11 cellular contexts compared by ENCODE assay signal in genomic region chr5:41871866-41872265, GRCh38. TPM values are rescaled to one million over a fixed set of nuclear protein-coding genes. Genes with fewer than 3 reads are reported as not detected.
DNase-seq lines count a peak whose midpoint lies in the region; FAIRE-seq and TF ChIP-seq lines count a peak whose summit lies in the region.
"Had no signal": no experiment of that assay in that cellular context is flagged by ENCODE, and none has a peak within 500 bp of the region (broad histone marks: within the 10 kb centered on the region; RNA-seq: fewer than 3 reads in every experiment).

No MANE protein-coding gene starts in this region.

- H3K9me3 ChIP-seq in suprapubic skin = no peaks in the 10 kb centered on the region
- H3K9me3 ChIP-seq: vagina had no signal

- peaks cover 18% of the 10 kb centered on the region for H3K36me3 Mint-ChIP-seq in activated CD4-positive, alpha-beta memory T cell treated with anti-CD3 and anti-CD28 coated beads, Interleukin-2, amount 10 ng/mL, durations not matched to agents 7 days and 5 days (ENCODE audit: low read depth)
- H3K36me3 Mint-ChIP-seq: immature natural killer cell had no signal

- H3K4me3 ChIP-seq in suprapubic skin = no peak overlapping the region
- H3K4me3 ChIP-seq: vagina had no signal

- H3K4me1 ChIP-seq in suprapubic skin = peaks cover 47% of the 10 kb centered on the region

- no peak for TF ChIP-seq CTCF in suprapubic skin (IDR thresholded peaks at IDR 0.05)

- peak; percentile 84 for FAIRE-seq in H54 (lab: Jason Lieb, UNC)
- no peak for FAIRE-seq in frontal cortex (lab: Jason Lieb, UNC)

- H3K4me1 Mint-ChIP-seq in activated CD4-positive, alpha-beta memory T cell treated with anti-CD3 and anti-CD28 coated beads, Interleukin-2, amount 10 ng/mL, durations not matched to agents 7 days and 5 days = peaks cover 44% of the 10 kb centered on the region

- 21% methylated on average over 2 of the region's 2 CpGs for WGBS in suprapubic skin

- H3K27ac Mint-ChIP-seq in activated CD4-positive, alpha-beta memory T cell treated with anti-CD3 and anti-CD28 coated beads, Interleukin-2, amount 10 ng/mL, durations not matched to agents 7 days and 5 days = no peak overlapping the region
- H3K27ac Mint-ChIP-seq: dendritic cell treated with granulocyte-macrophage colony-stimulating factor and Interleukin-4, amounts not matched to agents 40 ng/mL and 50 ng/mL, for 4 days had no signal

- no peaks in the 10 kb centered on the region for H3K27me3 ChIP-seq in suprapubic skin
- H3K27me3 ChIP-seq: vagina had no signal

- TF ChIP-seq EP300 in suprapubic skin (IDR thresholded peaks at IDR 0.05) = no peak

- TF ChIP-seq POLR2A in H54 (IDR thresholded peaks at IDR 0.05; ENCODE audit: low read depth, low read length) (no peak), suprapubic skin (IDR thresholded peaks at IDR 0.05) (no peak)

- POLR2A ChIA-PET in activated CD4-positive, alpha-beta memory T cell treated with anti-CD3 and anti-CD28 coated beads, Interleukin-2, amount 10 ng/mL, durations not matched to agents 7 days and 5 days (lab: Charles Lee) = interaction anchor here (3.8 kb wide), 1 partner anchor 33 kb away, joined by 50 read pairs; the partner anchor contains the start of gene RIMOC1

- no peaks in the 10 kb centered on the region for H3K27me3 Mint-ChIP-seq in activated CD4-positive, alpha-beta memory T cell treated with anti-CD3 and anti-CD28 coated beads, Interleukin-2, amount 10 ng/mL, durations not matched to agents 7 days and 5 days

- DNase-seq in H54 (ENCODE audit: insufficient read length, low spot score) = no peak
- peak; percentile 68 for DNase-seq in amniotic stem cell (lab: John Stamatoyannopoulos, UW)
- peak; percentile 16 to 36 for DNase-seq in frontal cortex (ENCODE audit: low spot score in 2 of 2)
- no peak for DNase-seq in suprapubic skin (ENCODE audit: low spot score in 2 of 2)
- DNase-seq in cerebellar nuclear complex (lab: John Stamatoyannopoulos, UW) = no peak
- DNase-seq in SKM-1 treated with dmso at 0.1 percent for 144 hours (lab: John Stamatoyannopoulos, UW; ENCODE audit: unreplicated experiment) = no peak
- no peak for DNase-seq in activated CD4-positive, alpha-beta memory T cell treated with anti-CD3 and anti-CD28 coated beads, Interleukin-2, amount 10 ng/mL, durations not matched to agents 7 days and 5 days
- DNase-seq: activated T-cell treated with anti-CD3 and anti-CD28 coated beads, Interleukin-2, amount 50 U/mL, for 72 hours; immature natural killer cell had no signal

- H3K27ac ChIP-seq in suprapubic skin = peak overlapping the region; percentile 14
- H3K27ac ChIP-seq: vagina had no signal

- CTCF ChIA-PET in activated CD4-positive, alpha-beta memory T cell treated with anti-CD3 and anti-CD28 coated beads, Interleukin-2, amount 10 ng/mL, durations not matched to agents 7 days and 5 days (lab: Charles Lee) = no interaction called here

- H3K4me3 Mint-ChIP-seq in activated CD4-positive, alpha-beta memory T cell treated with anti-CD3 and anti-CD28 coated beads, Interleukin-2, amount 10 ng/mL, durations not matched to agents 7 days and 5 days = no peak overlapping the region
- H3K4me3 Mint-ChIP-seq: dendritic cell treated with granulocyte-macrophage colony-stimulating factor and Interleukin-4, amounts not matched to agents 40 ng/mL and 50 ng/mL, for 4 days had no signal

- H3K9me3 Mint-ChIP-seq in activated CD4-positive, alpha-beta memory T cell treated with anti-CD3 and anti-CD28 coated beads, Interleukin-2, amount 10 ng/mL, durations not matched to agents 7 days and 5 days = no peaks in the 10 kb centered on the region
- H3K9me3 Mint-ChIP-seq: activated T-cell treated with anti-CD3 and anti-CD28 coated beads, Interleukin-2, amount 50 U/mL, for 72 hours; dendritic cell treated with granulocyte-macrophage colony-stimulating factor and Interleukin-4, amounts not matched to agents 40 ng/mL and 50 ng/mL, for 4 days had no signal

- no peaks in the 10 kb centered on the region for H3K36me3 ChIP-seq in suprapubic skin
- H3K36me3 ChIP-seq: vagina had no signal

RNA-seq across cellular contexts. Expression of gene OXCT1, which starts 1.6 kb away (rescaled TPM):
- total RNA-seq in frontal cortex = 70.5 TPM
- 10 to 100 TPM; 17.4 to 71.9 (median 24.7) TPM for total RNA-seq in suprapubic skin
- 10 to 100 TPM; 63.8 to 64.2 TPM for total RNA-seq in activated CD4-positive, alpha-beta memory T cell treated with anti-CD3 and anti-CD28 coated beads, Interleukin-2, amount 10 ng/mL, durations not matched to agents 7 days and 5 days

RNA-seq across cellular contexts. Expression of gene RIMOC1, which starts 32.3 kb away (rescaled TPM):
- total RNA-seq in frontal cortex (27.3 TPM), suprapubic skin (10 to 100 TPM; 10.6 to 20.9 (median 16.9) TPM)
- total RNA-seq in activated CD4-positive, alpha-beta memory T cell treated with anti-CD3 and anti-CD28 coated beads, Interleukin-2, amount 10 ng/mL, durations not matched to agents 7 days and 5 days = 10 to 100 TPM; 28.5 to 29.0 TPM

RNA-seq across cellular contexts. Expression of gene FBXO4, which starts 53.2 kb away (rescaled TPM):
- total RNA-seq in frontal cortex = 20.4 TPM
- 10 to 100 TPM in 1 of 4 donors, 1 to 10 TPM in 3; 8.7 to 16.4 (median 9.9) TPM for total RNA-seq in suprapubic skin
- total RNA-seq in activated CD4-positive, alpha-beta memory T cell treated with anti-CD3 and anti-CD28 coated beads, Interleukin-2, amount 10 ng/mL, durations not matched to agents 7 days and 5 days = 10 to 100 TPM; 13.3 to 13.6 TPM

Comparison
In these comparisons a context has a peak if more than half of its experiments do, and no peak if none do; other contexts are left out.
1. DNase-seq: peak in amniotic stem cell (single experiment) and frontal cortex (2 of 2); none in H54 (single experiment), suprapubic skin (0 of 2), cerebellar nuclear complex (0 of 2), SKM-1 treated with dmso at 0.1 percent for 144 hours (single experiment) and activated CD4-positive, alpha-beta memory T cell treated with anti-CD3 and anti-CD28 coated beads, Interleukin-2, amount 10 ng/mL, durations not matched to agents 7 days and 5 days (single experiment).